ENCODE assay signal across 22 cellular contexts in genomic region chr18:31572368-31572767, GRCh38. TPM values are rescaled to one million over a fixed set of nuclear protein-coding genes. Genes with fewer than 3 reads are reported as not detected.
DNase-seq lines count a peak whose midpoint lies in the region; ATAC-seq, FAIRE-seq and TF ChIP-seq lines count a peak whose summit lies in the region.
"Had no signal": no experiment of that assay in that cellular context is flagged by ENCODE, and none has a peak within 500 bp of the region (broad histone marks: within the 10 kb centered on the region; RNA-seq: fewer than 3 reads in every experiment).

No MANE protein-coding gene starts in this region.

- H3K4me3 Mint-ChIP-seq in endodermal cell, result peak overlapping the region; percentile 23
- H3K4me3 Mint-ChIP-seq: CD4-positive, CD25-positive, alpha-beta regulatory T cell had no signal

- no peak for ATAC-seq in HepG2
- peak; percentile 28 for ATAC-seq in sciatic nerve
- ATAC-seq: GM12878 had no signal

- POLR2A ChIA-PET in OCI-LY7 (lab: Charles Lee), result no interaction called here
- POLR2A ChIA-PET in HepG2 (lab: Yijun Ruan, JAX), result interaction anchor here (1.2 to 1.3 kb wide), 3 partner anchors 15 to 39 kb away, joined by 3 to 11 read pairs (median 9); partner anchors contain the start of gene TTR

- no TSS peak for BruUV-seq in OCI-LY7 (replicated peaks; lab: Mats Ljungman, UMichigan)
- BruUV-seq in HepG2 (replicated peaks; lab: Mats Ljungman, UMichigan), result no TSS peak

- TF ChIP-seq POLR2A in HepG2 (IDR thresholded peaks at IDR 0.05; ENCODE audit: insufficient read depth in 1 of 2, low read depth in 2 of 2, low read length in 2 of 2), result no peak

- no peaks in the 10 kb centered on the region for H3K9me3 Mint-ChIP-seq in endodermal cell

- H3K9me3 ChIP-seq in OCI-LY7 (ENCODE audit: low read length), result no peaks in the 10 kb centered on the region
- H3K9me3 ChIP-seq in endodermal cell (ENCODE audit: control insufficient read depth, low read length), result no peaks in the 10 kb centered on the region
- no peaks in the 10 kb centered on the region for H3K9me3 ChIP-seq in HepG2 (ENCODE audit: low read length)
- H3K9me3 ChIP-seq in tibial artery, result no peaks in the 10 kb centered on the region
- H3K9me3 ChIP-seq: Peyer's patch, SJCRH30 had no signal

- H3K79me2 ChIP-seq in OCI-LY7 (ENCODE audit: insufficient read depth, low read depth, low read length) (no peaks in the 10 kb centered on the region), HepG2 (ENCODE audit: insufficient read depth, low read length) (no peaks in the 10 kb centered on the region)

- H3K27me3 ChIP-seq in endodermal cell (ENCODE audit: control insufficient read depth, insufficient read depth, low read length, poor library complexity, severe bottlenecking), result peaks cover 12% of the 10 kb centered on the region
- H3K27me3 ChIP-seq in HepG2 (ENCODE audit: control insufficient read depth in 1 of 2, insufficient read depth in 2 of 2, low read length in 2 of 2), result no peaks in the 10 kb centered on the region
- no peaks in the 10 kb centered on the region for H3K27me3 ChIP-seq in tibial artery
- H3K27me3 ChIP-seq: Peyer's patch, SJCRH30 had no signal

- WGBS in endodermal cell (ENCODE audit: insufficient coverage in 1 of 2, insufficient read length in 1 of 2), 2 experiments, result 76 to 83% methylated on average over 8 to 9 of the region's 9 CpGs
- 71% methylated on average over 7 of the region's 9 CpGs for WGBS in HepG2 (ENCODE audit: low lambda C conversion rate)

- H3K9me2 ChIP-seq in OCI-LY7 (ENCODE audit: insufficient read depth, low read length), result no peaks in the 10 kb centered on the region

- intact Hi-C loops in OCI-LY7 (cut with micrococcal nuclease; ENCODE audit: unreplicated experiment), result no loop called here
- intact Hi-C loops in HepG2 (cut with micrococcal nuclease; ENCODE audit: unreplicated experiment), result no loop called here
- intact Hi-C loops in sciatic nerve (cut with DNase I), result no loop called here
- intact Hi-C loops in tibial artery (cut with DNase I; ENCODE audit: low total_unique reads), result no loop called here

- no peak overlapping the region for H3K27ac ChIP-seq in OCI-LY7 (ENCODE audit: low read depth, low read length, poor library complexity, severe bottlenecking)
- H3K27ac ChIP-seq in endodermal cell (ENCODE audit: low read depth, low read length), result no peak overlapping the region
- no peak overlapping the region for H3K27ac ChIP-seq in HepG2 (ENCODE audit: extremely low read length, insufficient read depth, low read length)
- H3K27ac ChIP-seq in tibial artery, result no peak overlapping the region
- H3K27ac ChIP-seq: GM23248, HL-60, Peyer's patch, SJCRH30 had no signal

- no peak for TF ChIP-seq RAD21 in HepG2 (CRISPR knock-in tag; IDR thresholded peaks at IDR 0.05)

- H3K36me3 ChIP-seq in OCI-LY7 (ENCODE audit: insufficient read depth, low read length) (no peaks in the 10 kb centered on the region), endodermal cell (ENCODE audit: control insufficient read depth, insufficient read depth, low read length) (no peaks in the 10 kb centered on the region), HepG2 (replicated peaks in 1 of 2; ENCODE audit: control insufficient read depth in 1 of 2, insufficient read depth in 2 of 2, low read length in 2 of 2) (no peaks in the 10 kb centered on the region), tibial artery (no peaks in the 10 kb centered on the region)
- H3K36me3 ChIP-seq: Peyer's patch, SJCRH30 had no signal

- peaks cover 7% of the 10 kb centered on the region for H3K27me3 Mint-ChIP-seq in endodermal cell (ENCODE audit: insufficient read depth)
- H3K27me3 Mint-ChIP-seq: CD4-positive, CD25-positive, alpha-beta regulatory T cell had no signal

- H4K20me1 ChIP-seq in OCI-LY7 (ENCODE audit: insufficient read depth, low read length), result no peaks in the 10 kb centered on the region
- H4K20me1 ChIP-seq in HepG2 (ENCODE audit: insufficient read depth, low read length), result no peaks in the 10 kb centered on the region

- peak overlapping the region; percentile 75 for H3K27ac Mint-ChIP-seq in endodermal cell
- H3K27ac Mint-ChIP-seq: CD4-positive, CD25-positive, alpha-beta regulatory T cell had no signal

- no peak for TF ChIP-seq EP300 in HepG2 (IDR thresholded peaks at IDR 0.05; ENCODE audit: low read depth in 2 of 2, low read length in 2 of 2)
- no peak for TF ChIP-seq EP300 in HepG2 (CRISPR knock-in tag; IDR thresholded peaks at IDR 0.05; ENCODE audit: borderline replicate concordance)

- H3K9ac ChIP-seq in endodermal cell (ENCODE audit: extremely low read depth, low read length, poor library complexity, severe bottlenecking) (no peak overlapping the region), HepG2 (ENCODE audit: insufficient read depth, low read depth, low read length) (no peak overlapping the region)
- H3K9ac ChIP-seq: GM23248 had no signal

- peak overlapping the region; percentile 50; the same call in 1 of the 2 replicates for H2AFZ ChIP-seq in OCI-LY7 (ENCODE audit: low read length)
- H2AFZ ChIP-seq in HepG2 (ENCODE audit: low read length), result peak overlapping the region; percentile 70
- H2AFZ ChIP-seq: GM23248 had no signal

- TF ChIP-seq CTCF in OCI-LY7 (conservative IDR thresholded peaks at IDR 0.05; ENCODE audit: low read length) (no peak), endodermal cell (conservative IDR thresholded peaks at IDR 0.05) (no peak), HepG2 (CRISPR knock-in tag; IDR thresholded peaks at IDR 0.05) (no peak), tibial artery (IDR thresholded peaks at IDR 0.05) (no peak)

- in situ Hi-C loops in HepG2 (cut with HindIII; ENCODE audit: extremely low pct_ligation_motif_present, low pct_unique_long_range_greater_than_20kb), result no loop called here

- peaks cover 49% of the 10 kb centered on the region for H3K4me1 Mint-ChIP-seq in endodermal cell
- H3K4me1 Mint-ChIP-seq: CD4-positive, CD25-positive, alpha-beta regulatory T cell had no signal

- DNase-seq in OCI-LY7 (ENCODE audit: low spot score) (no peak), endodermal cell (no peak), HepG2 (ENCODE audit: low spot score) (no peak), sciatic nerve (ENCODE audit: low spot score) (no peak), tibial artery (no peak), NCI-H1048 (lab: John Stamatoyannopoulos, UW) (no peak), NCI-H446 treated with DMSO at 0.1 percent for 48 hours (lab: John Stamatoyannopoulos, UW) (no peak)
- DNase-seq: CD4-positive, CD25-positive, alpha-beta regulatory T cell; DND-41; GM23248; HCEC 1CT; KG1; NCI-H1092 treated with DMSO at 0.1 percent for 48 hours; NCI-H1436 treated with DMSO at 0.1 percent for 48 hours; NCI-H1930; NCI-H510A; NK-92 treated with Interleukin-12 subunit alpha and Interleukin-12 subunit beta, amount 100 ng/mL, for 24 hours; Peyer's patch; SJCRH30 had no signal

- no peaks in the 10 kb centered on the region for H3K36me3 Mint-ChIP-seq in endodermal cell (ENCODE audit: low read depth)
- H3K36me3 Mint-ChIP-seq: CD4-positive, CD25-positive, alpha-beta regulatory T cell had no signal

- H3K4me2 ChIP-seq in OCI-LY7 (ENCODE audit: low read length) (no peak overlapping the region), HepG2 (ENCODE audit: low read depth, low read length) (peak overlapping the region; percentile 53)

- H3K4me1 ChIP-seq in OCI-LY7 (ENCODE audit: insufficient read depth, low read length, poor library complexity, severe bottlenecking) (peaks cover 56% of the 10 kb centered on the region), endodermal cell (ENCODE audit: control insufficient read depth, insufficient read depth, low read length) (peaks cover 15% of the 10 kb centered on the region), HepG2 (ENCODE audit: insufficient read depth, low read length) (peaks cover 53% of the 10 kb centered on the region), tibial artery (no peaks in the 10 kb centered on the region)
- H3K4me1 ChIP-seq: Peyer's patch, SJCRH30 had no signal

- CTCF ChIA-PET in OCI-LY7 (lab: Charles Lee; ENCODE audit: unreplicated experiment), result no interaction called here
- CTCF ChIA-PET in HepG2 (lab: Yijun Ruan, JAX; ENCODE audit: low intra/inter-chr PET ratio, low total read pairs), result no interaction called here

- FAIRE-seq in HepG2 (lab: Jason Lieb, UNC), result no peak
- FAIRE-seq: GM12878 had no signal

- H3K4me3 ChIP-seq in OCI-LY7 (ENCODE audit: low read depth, low read length, poor library complexity, severe bottlenecking), result no peak overlapping the region
- peak overlapping the region; percentile 26 for H3K4me3 ChIP-seq in endodermal cell (ENCODE audit: low read length)
- H3K4me3 ChIP-seq in HepG2 (replicated peaks in 1 of 3; ENCODE audit: insufficient read depth in 1 of 3, low read depth in 2 of 3, low read length in 3 of 3), result no peak overlapping the region
- H3K4me3 ChIP-seq in tibial artery, result no peak overlapping the region
- H3K4me3 ChIP-seq: GM12878, GM23248, Peyer's patch, SJCRH30 had no signal

RNA-seq across cellular contexts. Expression of gene TTR, which starts 19.3 kb away (rescaled TPM):
- not detected in 2 replicates for total RNA-seq in OCI-LY7 (2014; rRNA removed; shearing (Covaris generic))
- total RNA-seq in OCI-LY7 (2022) (not detected in 2 replicates), endodermal cell (not detected), HepG2 (2016; rRNA removed; fragmentation: Illumina TruSeq; extraction: Trizol) (42.2 and 91.3 TPM in 2 replicates), sciatic nerve (not detected)
- 13.7 TPM for polyA plus RNA-seq in endodermal cell (2013, experiment 1 of 2)
- 9.0 TPM for polyA plus RNA-seq in endodermal cell (2013, experiment 2 of 2)
- total RNA-seq in HepG2 (2016; cell fraction: cytosol; rRNA removed; fragmentation: Illumina TruSeq; extraction: Trizol; ENCODE audit: low read depth), result 32.4 and 39.4 TPM in 2 replicates
- total RNA-seq in HepG2 (2016; cell fraction: insoluble cytoplasmic fraction; rRNA removed; fragmentation: Illumina TruSeq; extraction: Trizol), result 43.7 and 93.2 TPM in 2 replicates
- 21.6 and 22.8 TPM in 2 replicates for total RNA-seq in HepG2 (2016; cell fraction: membrane; rRNA removed; fragmentation: Illumina TruSeq; extraction: Trizol)
- 86.3 and 86.4 TPM in 2 replicates for total RNA-seq in HepG2 (2016; cell fraction: nucleus; rRNA removed; fragmentation: Illumina TruSeq; extraction: Trizol)
- polyA plus RNA-seq in HepG2 (2011; rRNA removed), result 496 and 510 TPM in 2 replicates
- 553 and 814 TPM in 2 replicates for polyA plus RNA-seq in HepG2 (2011; cell fraction: cytosol; rRNA removed)
- 104 and 171 TPM in 2 replicates for polyA plus RNA-seq in HepG2 (2011; cell fraction: nucleus; rRNA removed)
- polyA plus RNA-seq in HepG2 (2012), result 275 and 517 TPM in 2 replicates
- 43.9 and 49.7 TPM in 2 replicates for polyA plus RNA-seq in HepG2 (2016; cell fraction: cytosol; fragmentation: Illumina TruSeq; extraction: Trizol; ENCODE audit: low read depth)
- polyA plus RNA-seq in HepG2 (2016; cell fraction: insoluble cytoplasmic fraction; fragmentation: Illumina TruSeq; extraction: Trizol; ENCODE audit: low read depth), result 60.6 and 70.2 TPM in 2 replicates
- 22.7 and 27.7 TPM in 2 replicates for polyA plus RNA-seq in HepG2 (2016; cell fraction: membrane; fragmentation: Illumina TruSeq; extraction: Trizol; ENCODE audit: low read depth)
- 195 and 215 TPM in 2 replicates for polyA plus RNA-seq in HepG2 (2016; cell fraction: nucleus; fragmentation: Illumina TruSeq; extraction: Trizol; ENCODE audit: insufficient read depth, low read depth)
- polyA minus RNA-seq in HepG2 (2011; rRNA and poly(A)+ RNA removed; ENCODE audit: low replicate concordance), result 563 TPM in 1 of 2 replicates, not detected in the other
- 185 and 329 TPM in 2 replicates for polyA minus RNA-seq in HepG2 (2011; cell fraction: cytosol; rRNA and poly(A)+ RNA removed)
- polyA minus RNA-seq in HepG2 (2011; cell fraction: nucleus; rRNA and poly(A)+ RNA removed), result 160 and 198 TPM in 2 replicates
- total RNA-seq: CD4-positive, CD25-positive, alpha-beta regulatory T cell; GM23248; SJCRH30 had no signal
- polyA plus RNA-seq: BJ; CD4-positive, CD25-positive, alpha-beta regulatory T cell; GM23248 had no signal

Comparison
In these comparisons a context has a peak if more than half of its experiments do, and no peak if none do; other contexts are left out.
1. RNA of gene TTR, which starts 19.3 kb away (total RNA-seq): 21.6 to 93.2 TPM in HepG2; not detected in endodermal cell, not detected in OCI-LY7 and not detected in sciatic nerve (single experiment); every median in the first group is over 10 times any median in the second.